In genomic region chr18:37641573-37641972, GRCh38 we compare ENCODE assay signal across 28 cellular contexts.
"Had no signal": no experiment of that assay in that cellular context is flagged by ENCODE, and none has a peak within 500 bp of the region (broad histone marks: within the 10 kb centered on the region; RNA-seq: fewer than 3 reads in every experiment).

No MANE protein-coding gene starts in this region.

- DNase-seq: activated CD4-positive, alpha-beta T cell treated with anti-CD3 and anti-CD28 coated beads for 1 hour; activated CD4-positive, alpha-beta T cell treated with anti-CD3 and anti-CD28 coated beads for 48 hours; activated CD4-positive, alpha-beta T cell treated with anti-CD3 and anti-CD28 coated beads, Interleukin-2, amount 50 U/mL, for 48 hours; activated CD4-positive, CD25-positive, alpha-beta regulatory T cell; activated CD8-positive, alpha-beta T cell treated with anti-CD3 and anti-CD28 coated beads, Interleukin-2, amount 10 ng/mL, durations not matched to agents 7 days and 5 days; activated gamma-delta T cell treated with Interleukin-2 at 50 U/mL for 16 hours; activated naive CD4-positive, alpha-beta T cell treated with anti-CD3 and anti-CD28 coated beads for 36 hours; activated naive CD8-positive, alpha-beta T cell treated with anti-CD3 and anti-CD28 coated beads, Interleukin-2, amount 50 U/mL, for 24 hours; activated T-cell treated with anti-CD3 and anti-CD28 coated beads, Interleukin-2, amount 50 U/mL, for 24 hours; anterior cingulate cortex; NCI-H1105 treated with DMSO at 0.1 percent for 48 hours; NCI-H1436; NCI-H1694; NCI-H1930; NCI-H2081 treated with DMSO at 0.1 percent for 48 hours; NCI-H226; NCI-H446 treated with DMSO at 0.1 percent for 48 hours; NCI-H524; NCI-H69; NCI-H82; Right ventricle myocardium superior; RPMI8226; T1000; WERI-Rb-1 had no signal

- H3K4me2 ChIP-seq: KMS-11 had no signal

- H3K27ac ChIP-seq: cardiac muscle cell, KMS-11, SK-N-MC, WERI-Rb-1 had no signal

- ATAC-seq: activated CD8-positive, alpha-beta T cell treated with anti-CD3 and anti-CD28 coated beads, Interleukin-2, amount 10 ng/mL, durations not matched to agents 7 days and 5 days; activated naive CD8-positive, alpha-beta T cell treated with anti-CD3 and anti-CD28 coated beads, Interleukin-2, amount 50 U/mL, for 24 hours; Panc1 had no signal

- H3K27me3 ChIP-seq: cardiac muscle cell had no signal

- H3K9ac ChIP-seq: KMS-11 had no signal

- H3K4me3 ChIP-seq: cardiac muscle cell, SK-N-MC had no signal

- H3K36me3 ChIP-seq: cardiac muscle cell, WERI-Rb-1 had no signal
